8 cellular contexts compared by ENCODE assay signal in the genomic region with DNA sequence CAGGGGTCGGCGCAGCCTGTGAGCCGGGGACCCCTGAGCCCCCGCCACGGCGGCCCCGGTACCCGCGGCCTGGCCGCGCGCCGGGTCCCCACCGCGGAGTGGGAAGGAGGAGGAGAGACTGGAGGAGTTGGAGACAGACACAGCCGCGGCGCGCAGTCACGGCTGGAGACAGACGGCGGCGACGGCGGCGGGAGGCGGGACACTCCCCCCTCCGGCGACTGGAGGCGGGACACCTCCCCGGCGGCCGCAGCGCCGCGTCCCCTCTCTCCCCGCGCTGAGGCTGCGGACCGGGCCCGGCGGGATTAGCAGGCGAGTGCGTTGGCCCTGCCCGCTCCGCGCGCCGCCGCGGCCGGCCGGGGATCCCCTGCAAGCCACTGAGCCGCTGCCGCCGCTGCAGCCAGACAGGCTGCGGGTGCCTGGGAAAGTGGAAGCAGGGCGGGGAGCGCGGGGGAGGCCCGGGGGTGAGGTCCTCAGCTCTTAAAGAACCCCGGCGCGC. TPM values are rescaled to one million over a fixed set of nuclear protein-coding genes. Genes with fewer than 3 reads are reported as not detected.
DNase-seq lines count a peak whose midpoint lies in the region; ATAC-seq, FAIRE-seq and TF ChIP-seq lines count a peak whose summit lies in the region.

No MANE protein-coding gene starts in this region.

- H3K79me2 ChIP-seq in astrocyte (ENCODE audit: insufficient read depth, low read length) = no peaks in the 10 kb centered on the region

- peaks cover 20% of the 10 kb centered on the region for H3K27me3 Mint-ChIP-seq in astrocyte (ENCODE audit: low read depth, unreplicated experiment)

- H3K9me3 Mint-ChIP-seq in astrocyte (ENCODE audit: unreplicated experiment) = no peaks in the 10 kb centered on the region

- no peak for FAIRE-seq in astrocyte (lab: Jason Lieb, UNC)

- no peaks in the 10 kb centered on the region for H3K36me3 ChIP-seq in astrocyte (ENCODE audit: insufficient read depth, low read length)
- H3K36me3 ChIP-seq in iPS-18a (ENCODE audit: control insufficient read depth, low read depth, low read length) = no peaks in the 10 kb centered on the region
- no peaks in the 10 kb centered on the region for H3K36me3 ChIP-seq in skeletal muscle satellite cell (ENCODE audit: insufficient read depth, low read length)

- H3K4me1 Mint-ChIP-seq in astrocyte (ENCODE audit: low read depth, unreplicated experiment) = peaks cover 42% of the 10 kb centered on the region

- no peak for TF ChIP-seq CTCF in astrocyte (IDR thresholded peaks at IDR 0.05; ENCODE audit: insufficient read depth, low read depth, low read length)

- peaks cover 27% of the 10 kb centered on the region for H3K4me1 ChIP-seq in astrocyte (ENCODE audit: insufficient read depth, low read length)
- H3K4me1 ChIP-seq in iPS-18a (ENCODE audit: control insufficient read depth, low read depth, low read length) = peaks cover 9% of the 10 kb centered on the region
- H3K4me1 ChIP-seq in skeletal muscle satellite cell (ENCODE audit: control insufficient read depth, insufficient read depth, low read length) = no peaks in the 10 kb centered on the region

- H3K9ac ChIP-seq in astrocyte (ENCODE audit: low read length) = peak overlapping the region; percentile 29
- no peak overlapping the region for H3K9ac ChIP-seq in iPS-18a (ENCODE audit: low read length)
- H3K9ac ChIP-seq in skeletal muscle satellite cell (ENCODE audit: low read depth, low read length) = no peak overlapping the region

- DNase-seq in EL (peak; percentile 20), T follicular helper cell (ENCODE audit: low read depth) (peak; percentile 40), astrocyte (ENCODE audit: low read depth) (peak; percentile 18)

- H4K20me1 ChIP-seq in astrocyte (ENCODE audit: insufficient read depth, low read length) = peaks cover 3% of the 10 kb centered on the region

- H3K27me3 ChIP-seq in astrocyte (ENCODE audit: insufficient read depth, low read length) (peaks cover 36% of the 10 kb centered on the region), iPS-18a (ENCODE audit: control insufficient read depth, insufficient read depth, low read length) (peaks cover 58% of the 10 kb centered on the region), skeletal muscle satellite cell (ENCODE audit: control insufficient read depth, insufficient read depth, low read length) (peaks cover 88% of the 10 kb centered on the region)

- H3K9me3 ChIP-seq in astrocyte (ENCODE audit: insufficient read depth, low read depth, low read length) (no peaks in the 10 kb centered on the region), iPS-18a (ENCODE audit: control insufficient read depth, low read depth, low read length) (no peaks in the 10 kb centered on the region), skeletal muscle satellite cell (replicated peaks; ENCODE audit: low read length) (no peaks in the 10 kb centered on the region)

- ATAC-seq in HG02678 (IDR thresholded peaks at IDR 0.05; ENCODE audit: unreplicated experiment) = peak; percentile 43
- no peak for ATAC-seq in HG03521 (IDR thresholded peaks at IDR 0.05; ENCODE audit: unreplicated experiment)
- ATAC-seq in GM19395 (IDR thresholded peaks at IDR 0.05; ENCODE audit: unreplicated experiment) = no peak

- H2AFZ ChIP-seq in astrocyte (ENCODE audit: low read depth, low read length) = peak overlapping the region; percentile 15

- H3K27ac Mint-ChIP-seq in astrocyte (ENCODE audit: unreplicated experiment) = no peak overlapping the region

- H3K27ac ChIP-seq in astrocyte (ENCODE audit: low read depth, low read length) (no peak overlapping the region), iPS-18a (ENCODE audit: low read length) (no peak overlapping the region)

- H3K4me3 ChIP-seq in astrocyte (ENCODE audit: insufficient read depth, low read depth, low read length) (peak overlapping the region; percentile 48), iPS-18a (ENCODE audit: low read length) (peak overlapping the region; percentile 51), skeletal muscle satellite cell (ENCODE audit: low read length) (peak overlapping the region; percentile 54)

- H3K4me3 Mint-ChIP-seq in astrocyte (ENCODE audit: unreplicated experiment) = no peak overlapping the region

- no peaks in the 10 kb centered on the region for H3K36me3 Mint-ChIP-seq in astrocyte (ENCODE audit: low read depth, unreplicated experiment)

- peak overlapping the region; percentile 79 for H3K4me2 ChIP-seq in astrocyte (ENCODE audit: low read length)
- peak overlapping the region; percentile 82 for H3K4me2 ChIP-seq in skeletal muscle satellite cell (ENCODE audit: low read length)

RNA-seq across cellular contexts. Expression of gene LDLRAD4, which starts 1.0 kb away (rescaled TPM):
- total RNA-seq in astrocyte = 26.0 and 40.1 TPM in 2 replicates
- under 0.01 TPM in 1 of 2 replicates, not detected in the other for total RNA-seq in skeletal muscle satellite cell (2012; rRNA removed)
